ENCODE assay signal across 8 cellular contexts in genomic region chr1:25800538-25801377, GRCh38. TPM values are rescaled to one million over a fixed set of nuclear protein-coding genes. Genes with fewer than 3 reads are reported as not detected.
DNase-seq lines count a peak whose midpoint lies in the region; ATAC-seq, FAIRE-seq and TF ChIP-seq lines count a peak whose summit lies in the region.

No MANE protein-coding gene starts in this region.

- no peak for ATAC-seq in GM12878

- POLR2A ChIA-PET in GM12878 (lab: Charles Lee), result no interaction called here

- H3K36me3 ChIP-seq in GM12878 (ENCODE audit: control insufficient read depth in 2 of 2, insufficient read depth in 2 of 2, low read length in 1 of 2) (no peaks in the 10 kb centered on the region), liver (ENCODE audit: control insufficient read depth in 4 of 4, insufficient read depth in 3 of 4, low read depth in 1 of 4, low read length in 3 of 4) (peaks cover 0 to 6% (median 0%) of the 10 kb centered on the region in 4 donors), transverse colon (no peaks in the 10 kb centered on the region)

- H3K4me1 Mint-ChIP-seq in activated naive CD4-positive, alpha-beta T cell treated with anti-CD3 and anti-CD28 coated beads for 36 hours (ENCODE audit: low read depth), result peaks cover 67% of the 10 kb centered on the region

- TF ChIP-seq CTCF in GM12878 (IDR thresholded peaks at IDR 0.05 in 2 of 3, conservative IDR thresholded peaks at IDR 0.05 in 1 of 3; ENCODE audit: control insufficient read depth in 2 of 3, extremely low read depth in 1 of 3, insufficient read depth in 1 of 3, low read depth in 3 of 3, low read length in 3 of 3) (no peak), liver (IDR thresholded peaks at IDR 0.05; ENCODE audit: low read depth, low read length, missing input control) (no peak), transverse colon (IDR thresholded peaks at IDR 0.05) (no peak)

- no peak for FAIRE-seq in GM12878 (lab: Jason Lieb, UNC)

- peaks cover 33% of the 10 kb centered on the region for H3K4me1 ChIP-seq in GM12878 (ENCODE audit: control insufficient read depth, insufficient read depth, low read length)
- H3K4me1 ChIP-seq in liver (ENCODE audit: control insufficient read depth in 4 of 4, insufficient read depth in 4 of 4, low read length in 3 of 4), result peaks cover 0 to 28% (median 12%) of the 10 kb centered on the region in 4 donors
- peaks cover 17 to 38% (median 20%) of the 10 kb centered on the region in 4 donors for H3K4me1 ChIP-seq in transverse colon

- no peak overlapping the region for H2AFZ ChIP-seq in GM12878 (ENCODE audit: control insufficient read depth, low read depth, low read length)

- no peaks in the 10 kb centered on the region for H3K27me3 Mint-ChIP-seq in activated naive CD4-positive, alpha-beta T cell treated with anti-CD3 and anti-CD28 coated beads for 36 hours (ENCODE audit: low read depth)

- H3K4me3 ChIP-seq in GM12878 (no peak overlapping the region), liver (ENCODE audit: low read depth in 1 of 3, low read length in 3 of 3) (peak overlapping the region in 2 of 3 donors; percentile 60 to 82), transverse colon (peak overlapping the region; percentile 50 to 70 (median 57))

- no peak for DNase-seq in activated naive CD4-positive, alpha-beta T cell treated with anti-CD3 and anti-CD28 coated beads for 36 hours
- DNase-seq in activated naive CD4-positive, alpha-beta T cell treated with Interleukin-2 at 50 U/mL for 16 hours, result no peak
- no peak for DNase-seq in GM12878 (ENCODE audit: low read depth, low spot score)
- no peak for DNase-seq in transverse colon
- DNase-seq in DMS79 (lab: John Stamatoyannopoulos, UW), result no peak
- DNase-seq in RPMI8226, result no peak
- DNase-seq in activated effector memory CD4-positive, alpha-beta T cell treated with anti-CD3 and anti-CD28 coated beads, Interleukin-2, amount 50 U/mL, for 16 hours, result no peak

- CTCF ChIA-PET in activated naive CD4-positive, alpha-beta T cell treated with anti-CD3 and anti-CD28 coated beads for 36 hours (lab: Charles Lee), result interaction anchor here (0.8 to 5.2 kb wide), 7 partner anchors 8 to 191 kb away, joined by 3 to 39 read pairs (median 4); no protein-coding TSS in a partner anchor
- CTCF ChIA-PET in GM12878 (lab: Yijun Ruan, JAX), result interaction anchor here (0.6 to 8.4 kb wide), 5 partner anchors 11 to 299 kb away, joined by 3 to 63 read pairs (median 4); no protein-coding TSS in a partner anchor

- TF ChIP-seq EP300 in GM12878 (IDR thresholded peaks at IDR 0.05; ENCODE audit: borderline replicate concordance in 1 of 2, control insufficient read depth in 1 of 2, low read depth in 2 of 2, low read length in 2 of 2), result no peak
- no peak for TF ChIP-seq EP300 in transverse colon (IDR thresholded peaks at IDR 0.05; ENCODE audit: low read depth)

- TF ChIP-seq RAD21 in GM12878 (IDR thresholded peaks at IDR 0.05; ENCODE audit: insufficient read depth, low read depth, low read length) (no peak), liver (IDR thresholded peaks at IDR 0.05) (no peak)

- H3K9me3 ChIP-seq in GM12878 (replicated peaks; ENCODE audit: control insufficient read depth, insufficient read depth, low read length) (no peaks in the 10 kb centered on the region; the same call in 2 of the 3 replicates), liver (ENCODE audit: control insufficient read depth in 4 of 4, low read length in 3 of 4) (no peaks in the 10 kb centered on the region), transverse colon (no peaks in the 10 kb centered on the region)

- peak overlapping the region; percentile 76 for H3K4me2 ChIP-seq in GM12878 (ENCODE audit: control insufficient read depth, insufficient read depth)

- H3K79me2 ChIP-seq in GM12878 (ENCODE audit: control insufficient read depth, insufficient read depth, low read length), result no peaks in the 10 kb centered on the region

- H4K20me1 ChIP-seq in GM12878 (ENCODE audit: control insufficient read depth, insufficient read depth), result no peaks in the 10 kb centered on the region

- intact Hi-C loops in activated naive CD4-positive, alpha-beta T cell treated with anti-CD3 and anti-CD28 coated beads for 36 hours (cut with micrococcal nuclease), result no loop called here
- intact Hi-C loops in GM12878 (cut with micrococcal nuclease; ENCODE audit: unreplicated experiment), result loop anchor here (5.0 to 10.0 kb wide), 2 partner anchors 123 to 556 kb away; partner anchors contain the start of gene RSRP1
- intact Hi-C loops in transverse colon (cut with DNase I; ENCODE audit: low total_unique reads), result loop anchor here (5.0 kb wide), 1 partner anchor 197 kb away; the partner anchor contains the start of gene PAFAH2

- H3K27ac ChIP-seq in GM12878 (ENCODE audit: control insufficient read depth, insufficient read depth), result no peak overlapping the region
- no peak overlapping the region for H3K27ac ChIP-seq in liver (ENCODE audit: low read depth in 1 of 2, low read length in 2 of 2)
- peak overlapping the region; percentile 65 to 77 (median 68) for H3K27ac ChIP-seq in transverse colon

- H3K27ac Mint-ChIP-seq in activated naive CD4-positive, alpha-beta T cell treated with anti-CD3 and anti-CD28 coated beads for 36 hours, result peak overlapping the region; percentile 57

- in situ Hi-C loops in GM12878 (cut with MboI) (loop anchor here (25.0 kb wide), 1 partner anchor 388 kb away; the partner anchor contains the start of gene RHCE), transverse colon (cut with MboI; ENCODE audit: low pct_ligation_motif_present in 1 of 4, low pct_unique_long_range_greater_than_20kb in 1 of 4, low sequenced_read_pairs in 3 of 4) (no loop called here)

- peak overlapping the region; percentile 81 for H3K4me3 Mint-ChIP-seq in activated naive CD4-positive, alpha-beta T cell treated with anti-CD3 and anti-CD28 coated beads for 36 hours

- no peak overlapping the region for H3K9ac ChIP-seq in GM12878 (ENCODE audit: control insufficient read depth, insufficient read depth, low read length)
- peak overlapping the region in 1 of 2 donors; percentile 58 for H3K9ac ChIP-seq in liver (ENCODE audit: low read depth in 1 of 2, low read length in 2 of 2)

- TF ChIP-seq POLR2A in GM12878 (IDR thresholded peaks at IDR 0.05; ENCODE audit: low read depth, low read length) (no peak), transverse colon (IDR thresholded peaks at IDR 0.05) (no peak)

- no TSS peak for BruUV-seq in GM12878 (replicated peaks; lab: Mats Ljungman, UMichigan)

- 73% methylated on average over 15 of the region's 22 CpGs for WGBS in GM12878 (ENCODE audit: insufficient coverage, insufficient replicate concordance, low lambda C conversion rate, missing lambda C conversion rate)
- WGBS in liver, result 54% methylated on average over 22 of the region's 22 CpGs
- 17 to 45% methylated on average over 5 to 22 of the region's 22 CpGs for WGBS in transverse colon (ENCODE audit: low coverage in 1 of 2), 2 donors

- H3K9me3 Mint-ChIP-seq in activated naive CD4-positive, alpha-beta T cell treated with anti-CD3 and anti-CD28 coated beads for 36 hours, result peaks cover 3% of the 10 kb centered on the region

- peaks cover 10% of the 10 kb centered on the region for H3K36me3 Mint-ChIP-seq in activated naive CD4-positive, alpha-beta T cell treated with anti-CD3 and anti-CD28 coated beads for 36 hours (ENCODE audit: low read depth)

- SMC1A ChIA-PET in GM12878 (lab: Charles Lee; ENCODE audit: uncharacterized antibody, unreplicated experiment), result interaction anchor here (0.9 to 2.2 kb wide), 2 partner anchors 10 to 192 kb away, joined by 4 to 7 read pairs; no protein-coding TSS in a partner anchor

- H3K27me3 ChIP-seq in GM12878 (replicated peaks in 1 of 2; ENCODE audit: control insufficient read depth in 2 of 2, insufficient read depth in 2 of 2, low read length in 1 of 2), result no peaks in the 10 kb centered on the region
- H3K27me3 ChIP-seq in liver (ENCODE audit: control insufficient read depth in 4 of 4, insufficient read depth in 4 of 4, low read length in 3 of 4), result no peaks in the 10 kb centered on the region
- no peaks in the 10 kb centered on the region for H3K27me3 ChIP-seq in transverse colon

- RAD21 ChIA-PET in GM12878 (lab: Charles Lee; ENCODE audit: unreplicated experiment), result interaction anchor here (0.8 to 2.3 kb wide), 6 partner anchors 9 to 281 kb away, joined by 3 to 7 read pairs (median 5); partner anchors contain the start of genes MTFR1L and PAFAH2

RNA-seq across cellular contexts. Expression of gene SELENON, which starts 0.8 kb away (rescaled TPM):
- total RNA-seq in activated naive CD4-positive, alpha-beta T cell treated with anti-CD3 and anti-CD28 coated beads for 36 hours, result 10 to 100 TPM; 27.8 to 28.6 TPM
- 7.2 and 8.2 TPM in 2 replicates for total RNA-seq in GM12878 (2013; cell fraction: nucleolus; rRNA removed)
- 0.85 and 0.87 TPM in 2 replicates for total RNA-seq in GM12878 (2014; rRNA removed)
- total RNA-seq in GM12878 (2014; rRNA removed; fragmentation: Illumina TruSeq; extraction: Trizol), result 0.88 and 1.0 TPM in 2 replicates
- 4.1 and 5.1 TPM in 2 replicates for total RNA-seq in GM12878 (2021)
- polyA plus RNA-seq in GM12878 (2011; ENCODE audit: low read depth), result 1.4 TPM
- polyA plus RNA-seq in GM12878 (2011; rRNA removed), result 0.59 and 0.75 TPM in 2 replicates
- 1.5 and 2.0 TPM in 2 replicates for polyA plus RNA-seq in GM12878 (2011; cell fraction: cytosol; rRNA removed)
- 1.7 and 1.8 TPM in 2 replicates for polyA plus RNA-seq in GM12878 (2011; cell fraction: nucleus; rRNA removed)
- 2.4 and 2.5 TPM in 2 replicates for polyA plus RNA-seq in GM12878 (2012)
- 2.1 and 3.1 TPM in 2 replicates for polyA plus RNA-seq in GM12878 (2014; fragmentation: Illumina TruSeq; extraction: Trizol)
- under 1 TPM; 0.07 to 0.18 TPM for polyA plus RNA-seq in GM12878 (2014; fragmentation: Nextera tagmentation; extraction: Ambion mirVana)
- polyA plus RNA-seq in GM12878 (2014; rRNA removed), result 1.8 and 2.1 TPM in 2 replicates
- under 1 TPM; 0.10 to 0.12 TPM for polyA plus RNA-seq in GM12878 (2016; fragmentation: Nextera tagmentation; extraction: Ambion mirVana)
- 0.59 and 1.2 TPM in 2 replicates for polyA minus RNA-seq in GM12878 (2011; rRNA and poly(A)+ RNA removed)
- 1.7 and 2.2 TPM in 2 replicates for polyA minus RNA-seq in GM12878 (2011; cell fraction: cytosol; rRNA and poly(A)+ RNA removed)
- 0.36 and 0.67 TPM in 2 replicates for polyA minus RNA-seq in GM12878 (2011; cell fraction: nucleus; rRNA and poly(A)+ RNA removed)
- 10 to 100 TPM in 1 of 2 donors, 1 to 10 TPM in 1; 7.8 to 10.1 TPM for total RNA-seq in liver
- 10 to 100 TPM in 1 of 2 donors, 1 to 10 TPM in 1; 4.3 to 16.1 TPM for polyA plus RNA-seq in liver
- total RNA-seq in transverse colon, result 10 to 100 TPM; 17.1 to 68.1 (median 24.4) TPM

RNA-seq across cellular contexts. Expression of gene MTFR1L, which starts 19.0 kb away (rescaled TPM):
- 10 to 100 TPM; 22.2 to 23.5 TPM for total RNA-seq in activated naive CD4-positive, alpha-beta T cell treated with anti-CD3 and anti-CD28 coated beads for 36 hours
- total RNA-seq in GM12878 (2013; cell fraction: nucleolus; rRNA removed), result 43.1 and 50.9 TPM in 2 replicates
- total RNA-seq in GM12878 (2014; rRNA removed), result 28.1 TPM in 2 replicates
- total RNA-seq in GM12878 (2014; rRNA removed; fragmentation: Illumina TruSeq; extraction: Trizol), result 16.4 and 16.9 TPM in 2 replicates
- 25.2 and 25.7 TPM in 2 replicates for total RNA-seq in GM12878 (2021)
- 31.3 TPM for polyA plus RNA-seq in GM12878 (2011; ENCODE audit: low read depth)
- 42.5 and 44.2 TPM in 2 replicates for polyA plus RNA-seq in GM12878 (2011; rRNA removed)
- polyA plus RNA-seq in GM12878 (2011; cell fraction: cytosol; rRNA removed), result 53.6 and 55.7 TPM in 2 replicates
- polyA plus RNA-seq in GM12878 (2011; cell fraction: nucleus; rRNA removed), result 108 and 166 TPM in 2 replicates
- polyA plus RNA-seq in GM12878 (2012), result 29.5 and 41.1 TPM in 2 replicates
- polyA plus RNA-seq in GM12878 (2014; fragmentation: Illumina TruSeq; extraction: Trizol), result 30.7 TPM in 2 replicates
- 10 to 100 TPM; 26.7 to 30.0 TPM for polyA plus RNA-seq in GM12878 (2014; fragmentation: Nextera tagmentation; extraction: Ambion mirVana)
- polyA plus RNA-seq in GM12878 (2014; rRNA removed), result 33.8 and 36.3 TPM in 2 replicates
- polyA plus RNA-seq in GM12878 (2016; fragmentation: Nextera tagmentation; extraction: Ambion mirVana), result 10 to 100 TPM; 31.2 to 31.7 TPM
- 31.7 and 35.8 TPM in 2 replicates for polyA minus RNA-seq in GM12878 (2011; rRNA and poly(A)+ RNA removed)
- polyA minus RNA-seq in GM12878 (2011; cell fraction: cytosol; rRNA and poly(A)+ RNA removed), result 5.5 and 7.7 TPM in 2 replicates
- 19.7 and 25.5 TPM in 2 replicates for polyA minus RNA-seq in GM12878 (2011; cell fraction: nucleus; rRNA and poly(A)+ RNA removed)
- 10 to 100 TPM; 22.5 to 48.4 TPM for total RNA-seq in liver
- polyA plus RNA-seq in liver, result 10 to 100 TPM; 33.4 to 47.1 TPM
- total RNA-seq in transverse colon, result 100 to 1,000 TPM in 1 of 4 donors, 10 to 100 TPM in 3; 73.2 to 125 (median 93.6) TPM

RNA-seq across cellular contexts. Expression of gene AUNIP, which starts 58.5 kb away (rescaled TPM):
- 1 to 10 TPM; 8.4 to 9.1 TPM for total RNA-seq in activated naive CD4-positive, alpha-beta T cell treated with anti-CD3 and anti-CD28 coated beads for 36 hours
- 6.2 and 8.1 TPM in 2 replicates for total RNA-seq in GM12878 (2013; cell fraction: nucleolus; rRNA removed)
- total RNA-seq in GM12878 (2014; rRNA removed) (19.3 and 23.3 TPM in 2 replicates), GM12878 (2014; rRNA removed; fragmentation: Illumina TruSeq; extraction: Trizol) (17.9 and 18.8 TPM in 2 replicates), GM12878 (2021) (11.1 and 11.3 TPM in 2 replicates), liver (1 to 10 TPM in 1 of 2 donors, not detected in 1; 9.0 TPM), transverse colon (under 1 TPM in 1 of 4 donors, not detected in 3; 0.41 TPM)
- polyA plus RNA-seq in GM12878 (2011; ENCODE audit: low read depth), result 3.0 TPM
- polyA plus RNA-seq in GM12878 (2011; rRNA removed) (13.1 and 14.1 TPM in 2 replicates), GM12878 (2014; fragmentation: Illumina TruSeq; extraction: Trizol) (19.3 and 20.1 TPM in 2 replicates), GM12878 (2014; fragmentation: Nextera tagmentation; extraction: Ambion mirVana) (1 to 10 TPM; 3.9 to 6.9 TPM), GM12878 (2014; rRNA removed) (14.6 and 20.0 TPM in 2 replicates), GM12878 (2016; fragmentation: Nextera tagmentation; extraction: Ambion mirVana) (10 to 100 TPM; 10.0 to 12.4 TPM), liver (under 1 TPM; 0.18 to 0.56 TPM)
- 8.1 and 9.8 TPM in 2 replicates for polyA plus RNA-seq in GM12878 (2011; cell fraction: cytosol; rRNA removed)
- 4.5 and 6.2 TPM in 2 replicates for polyA plus RNA-seq in GM12878 (2011; cell fraction: nucleus; rRNA removed)
- 2.8 and 3.0 TPM in 2 replicates for polyA plus RNA-seq in GM12878 (2012)
- polyA minus RNA-seq in GM12878 (2011; rRNA and poly(A)+ RNA removed), result 7.5 and 8.7 TPM in 2 replicates
- 3.6 and 4.6 TPM in 2 replicates for polyA minus RNA-seq in GM12878 (2011; cell fraction: cytosol; rRNA and poly(A)+ RNA removed)
- 2.9 and 7.7 TPM in 2 replicates for polyA minus RNA-seq in GM12878 (2011; cell fraction: nucleus; rRNA and poly(A)+ RNA removed)

Comparison
In these comparisons a context has a peak if more than half of its experiments do, and no peak if none do; other contexts are left out.
1. H3K27ac ChIP-seq: peak in transverse colon (4 of 4); none in GM12878 (single experiment) and liver (0 of 2).